In genomic region chr16:79271583-79271982, GRCh38 we compare ENCODE assay signal across 1 cellular context.
A peak's percentile ranks its signal among the peaks of the same experiment; 100 is the strongest.
TF ChIP-seq lines count a peak whose summit lies in the region.

No MANE protein-coding gene starts in this region.

TF ChIP-seq in H1, 55 proteins besides CTCF, POLR2A, EP300 and RAD21:
- TF ChIP-seq ASH2L (IDR thresholded peaks at IDR 0.05; ENCODE audit: low read length) (no peak), HDAC2 (IDR thresholded peaks at IDR 0.05; ENCODE audit: borderline replicate concordance in 1 of 2, low read depth in 2 of 2, low read length in 2 of 2) (no peak), SP4 (IDR thresholded peaks at IDR 0.05; ENCODE audit: low read length) (no peak), TEAD4 (IDR thresholded peaks at IDR 0.05; ENCODE audit: low read depth, low read length) (no peak), CHD1 (IDR thresholded peaks at IDR 0.05; ENCODE audit: low read depth, low read length) (no peak), MAFK (IDR thresholded peaks at IDR 0.05; ENCODE audit: low read depth, low read length) (peak; percentile 75), GABPA (IDR thresholded peaks at IDR 0.05; ENCODE audit: borderline replicate concordance, insufficient read depth, low read length) (no peak)
